24 cellular contexts compared by ENCODE assay signal in the genomic region with DNA sequence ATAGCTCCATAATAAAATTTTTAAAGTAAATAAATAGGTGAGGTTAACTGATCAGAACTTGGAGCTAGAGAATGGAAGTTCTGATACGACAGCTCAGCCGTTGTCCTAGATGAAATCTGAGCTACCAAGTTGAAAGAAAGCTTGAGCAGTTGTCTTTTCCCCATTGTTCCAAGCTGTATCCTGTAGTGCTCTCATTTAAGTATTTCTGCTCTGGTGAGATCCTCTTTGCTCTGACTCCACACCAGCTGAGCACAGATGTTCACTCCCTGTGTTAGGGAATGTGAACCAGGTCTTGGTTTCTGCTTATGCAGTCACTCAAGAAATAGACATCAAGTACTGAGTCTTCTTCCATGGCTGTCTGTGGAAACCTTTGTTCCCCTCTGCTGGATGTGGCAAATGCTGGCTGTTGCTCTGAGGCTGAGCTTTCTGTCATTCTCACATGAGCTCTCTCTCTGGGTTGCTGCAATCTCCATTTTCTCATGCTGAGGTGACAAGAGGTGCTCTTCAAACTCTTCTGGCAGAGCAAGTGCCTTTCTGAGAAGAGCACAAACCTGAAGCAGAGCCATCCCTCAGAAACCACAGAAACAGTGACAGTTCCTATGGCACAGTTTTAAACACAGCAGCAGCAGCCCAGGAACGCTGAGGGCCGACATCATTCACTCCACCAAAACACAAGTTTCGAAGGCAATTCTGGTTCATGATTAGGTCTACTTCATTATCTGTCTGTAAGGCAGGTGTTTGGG.
"Had no signal": no experiment of that assay in that cellular context is flagged by ENCODE, and none has a peak within 500 bp of the region (broad histone marks: within the 10 kb centered on the region; RNA-seq: fewer than 3 reads in every experiment).

No MANE protein-coding gene starts in this region.

- H3K9me3 Mint-ChIP-seq: activated CD4-positive, alpha-beta memory T cell treated with anti-CD3 and anti-CD28 coated beads, Interleukin-2, amount 10 ng/mL, durations not matched to agents 7 days and 5 days; activated naive CD4-positive, alpha-beta T cell treated with anti-CD3 and anti-CD28 coated beads, Interleukin-2, amount 10 ng/mL, durations not matched to agents 7 days and 5 days; activated naive CD8-positive, alpha-beta T cell treated with anti-CD3 and anti-CD28 coated beads for 36 hours; activated T-cell treated with anti-CD3 and anti-CD28 coated beads, Interleukin-2, amount 50 U/mL, for 72 hours; activated T-helper 2 cell treated with anti-CD3 and anti-CD28 coated beads, Interferon-gamma antibody, Interleukin-2, Interleukin-4, amounts not matched to agents 10 μg/mL and 5 μg/mL and 100 μg/mL, durations not matched to agents 14 hours and 24 hours and 36 hours; T-cell had no signal

- H3K27me3 Mint-ChIP-seq: activated naive CD8-positive, alpha-beta T cell treated with anti-CD3 and anti-CD28 coated beads for 36 hours had no signal

- H3K4me3 ChIP-seq: cardiac muscle cell, SK-N-MC had no signal

- H3K27me3 ChIP-seq: brain microvascular endothelial cell, cardiac muscle cell had no signal

- H3K27ac ChIP-seq: brain microvascular endothelial cell, cardiac muscle cell, SK-N-MC had no signal

- H3K4me1 Mint-ChIP-seq: activated CD4-positive, alpha-beta memory T cell treated with anti-CD3 and anti-CD28 coated beads, Interleukin-2, amount 10 ng/mL, durations not matched to agents 7 days and 5 days; activated CD4-positive, alpha-beta T cell treated with anti-CD3 and anti-CD28 coated beads for 36 hours; activated naive CD4-positive, alpha-beta T cell treated with anti-CD3 and anti-CD28 coated beads, Interleukin-2, amount 10 ng/mL, durations not matched to agents 7 days and 5 days; activated naive CD8-positive, alpha-beta T cell treated with anti-CD3 and anti-CD28 coated beads for 36 hours; T-cell had no signal

- H3K36me3 Mint-ChIP-seq: activated naive CD4-positive, alpha-beta T cell treated with anti-CD3 and anti-CD28 coated beads, Interleukin-2, amount 10 ng/mL, durations not matched to agents 7 days and 5 days; activated naive CD8-positive, alpha-beta T cell treated with anti-CD3 and anti-CD28 coated beads for 36 hours; T-cell had no signal

- ATAC-seq: activated CD4-positive, alpha-beta T cell treated with anti-CD3 and anti-CD28 coated beads for 36 hours; activated T-cell treated with anti-CD3 and anti-CD28 coated beads, Interleukin-2, amount 50 U/mL, for 72 hours; Panc1; Right ventricle myocardium inferior; T-cell had no signal

- H3K27ac Mint-ChIP-seq: activated CD4-positive, alpha-beta memory T cell treated with anti-CD3 and anti-CD28 coated beads, Interleukin-2, amount 10 ng/mL, durations not matched to agents 7 days and 5 days; activated CD4-positive, alpha-beta T cell treated with anti-CD3 and anti-CD28 coated beads for 36 hours; activated naive CD4-positive, alpha-beta T cell treated with anti-CD3 and anti-CD28 coated beads, Interleukin-2, amount 10 ng/mL, durations not matched to agents 7 days and 5 days; activated naive CD8-positive, alpha-beta T cell treated with anti-CD3 and anti-CD28 coated beads for 36 hours; activated T-cell treated with anti-CD3 and anti-CD28 coated beads, Interleukin-2, amount 50 U/mL, for 72 hours; activated T-helper 2 cell treated with anti-CD3 and anti-CD28 coated beads, Interferon-gamma antibody, Interleukin-2, Interleukin-4, amounts not matched to agents 10 μg/mL and 5 μg/mL and 100 μg/mL, durations not matched to agents 14 hours and 24 hours and 36 hours; T-cell had no signal

- H3K4me3 Mint-ChIP-seq: activated CD4-positive, alpha-beta memory T cell treated with anti-CD3 and anti-CD28 coated beads, Interleukin-2, amount 10 ng/mL, durations not matched to agents 7 days and 5 days; activated CD4-positive, alpha-beta T cell treated with anti-CD3 and anti-CD28 coated beads for 36 hours; activated naive CD4-positive, alpha-beta T cell treated with anti-CD3 and anti-CD28 coated beads, Interleukin-2, amount 10 ng/mL, durations not matched to agents 7 days and 5 days; activated naive CD8-positive, alpha-beta T cell treated with anti-CD3 and anti-CD28 coated beads for 36 hours; activated T-cell treated with anti-CD3 and anti-CD28 coated beads, Interleukin-2, amount 50 U/mL, for 72 hours; T-cell had no signal

- H3K36me3 ChIP-seq: brain microvascular endothelial cell, cardiac muscle cell had no signal

- FAIRE-seq: TTC549 had no signal

- DNase-seq: activated CD4-positive, alpha-beta memory T cell treated with anti-CD3 and anti-CD28 coated beads, Interleukin-2, amount 10 ng/mL, durations not matched to agents 7 days and 5 days; activated CD4-positive, alpha-beta T cell treated with anti-CD3 and anti-CD28 coated beads for 36 hours; activated CD4-positive, alpha-beta T cell treated with anti-CD3 and anti-CD28 coated beads, Interleukin-2, amount 50 U/mL, for 1 hour; activated gamma-delta T cell treated with Interleukin-2 at 50 U/mL for 16 hours; activated naive CD4-positive, alpha-beta T cell treated with anti-CD3 and anti-CD28 coated beads, Interleukin-2, amount 10 ng/mL, durations not matched to agents 7 days and 5 days; activated naive CD8-positive, alpha-beta T cell treated with anti-CD3 and anti-CD28 coated beads for 36 hours; activated T-cell treated with anti-CD3 and anti-CD28 coated beads, Interleukin-2, amount 50 U/mL, for 72 hours; brain microvascular endothelial cell; NCI-H1048; NCI-H146; NCI-H2029; NCI-H2107; NCI-H510A treated with DMSO at 0.1 percent for 48 hours; NCI-H774; RPMI8226; T-cell; T-helper 2 cell; T1000 had no signal
